In genomic region chr4:88177981-88178632, GRCh38 we compare ENCODE assay signal across 9 cellular contexts. TPM values are rescaled to one million over a fixed set of nuclear protein-coding genes. Genes with fewer than 3 reads are reported as not detected.
DNase-seq lines count a peak whose midpoint lies in the region; ATAC-seq and TF ChIP-seq lines count a peak whose summit lies in the region.
"Had no signal": no experiment of that assay in that cellular context is flagged by ENCODE, and none has a peak within 500 bp of the region (broad histone marks: within the 10 kb centered on the region; RNA-seq: fewer than 3 reads in every experiment).

No MANE protein-coding gene starts in this region.

- H3K4me3 Mint-ChIP-seq in GM23338, result no peak overlapping the region
- no peak overlapping the region for H3K4me3 Mint-ChIP-seq in endothelial cell (ENCODE audit: unreplicated experiment)
- H3K4me3 Mint-ChIP-seq: nephron had no signal

- peak; percentile 93 for DNase-seq in GM23338 (ENCODE audit: low spot score)
- DNase-seq in OCI-M1 (lab: John Stamatoyannopoulos, UW), result peak; percentile 91
- DNase-seq in fibroblast of peridontal ligament (ENCODE audit: extremely low read depth), result peak; percentile 78
- peak; percentile 4 for DNase-seq in pulmonary artery endothelial cell (ENCODE audit: low read depth, low spot score)
- no peak for DNase-seq in sigmoid colon
- DNase-seq in endothelial cell (ENCODE audit: low spot score), result no peak
- DNase-seq in COR-L47 (lab: John Stamatoyannopoulos, UW), result no peak

- no peak for TF ChIP-seq POLR2A in sigmoid colon (IDR thresholded peaks at IDR 0.05)

- ATAC-seq in GM23338 (peak; percentile 98), HG03135 (IDR thresholded peaks at IDR 0.05; ENCODE audit: unreplicated experiment) (no peak)

- no peak for TF ChIP-seq EP300 in sigmoid colon (IDR thresholded peaks at IDR 0.05)

- H3K4me1 ChIP-seq in GM23338 (ENCODE audit: insufficient read depth) (peaks cover 14% of the 10 kb centered on the region), sigmoid colon (peaks cover 0 to 6% (median 0%) of the 10 kb centered on the region in 4 donors)

- H3K27me3 ChIP-seq in GM23338 (ENCODE audit: insufficient read depth) (no peaks in the 10 kb centered on the region), sigmoid colon (no peaks in the 10 kb centered on the region)

- no peaks in the 10 kb centered on the region for H3K79me2 ChIP-seq in GM23338 (replicated peaks; ENCODE audit: insufficient read depth)

- H3K4me1 Mint-ChIP-seq in GM23338, result peaks cover 18% of the 10 kb centered on the region
- peaks cover 2% of the 10 kb centered on the region for H3K4me1 Mint-ChIP-seq in endothelial cell (ENCODE audit: unreplicated experiment)
- H3K4me1 Mint-ChIP-seq: nephron had no signal

- H3K4me3 ChIP-seq in GM23338 (no peak overlapping the region), sigmoid colon (no peak overlapping the region)

- WGBS in sigmoid colon, 2 donors, result 59 to 68% methylated on average over 4 of the region's 4 CpGs

- no peaks in the 10 kb centered on the region for H3K9me3 Mint-ChIP-seq in GM23338
- H3K9me3 Mint-ChIP-seq in endothelial cell (ENCODE audit: unreplicated experiment), result no peaks in the 10 kb centered on the region

- H3K36me3 ChIP-seq in GM23338 (ENCODE audit: insufficient read depth), result no peaks in the 10 kb centered on the region
- H3K36me3 ChIP-seq in sigmoid colon, result no peaks in the 10 kb centered on the region

- peak overlapping the region; percentile 96 for H2AFZ ChIP-seq in GM23338

- intact Hi-C loops in sigmoid colon (cut with DNase I), result no loop called here

- peaks cover 0 to 6% (median under 1%) of the 10 kb centered on the region in 4 donors for H3K9me3 ChIP-seq in sigmoid colon

- no peaks in the 10 kb centered on the region for H3F3A ChIP-seq in GM23338 (replicated peaks; ENCODE audit: low read depth)

- H3K27ac Mint-ChIP-seq in GM23338 (peak overlapping the region; percentile 92), endothelial cell (ENCODE audit: unreplicated experiment) (no peak overlapping the region)
- H3K27ac Mint-ChIP-seq: nephron had no signal

- peaks cover 4% of the 10 kb centered on the region for H3K27me3 Mint-ChIP-seq in GM23338 (ENCODE audit: insufficient read depth, low read depth, poor library complexity)
- no peaks in the 10 kb centered on the region for H3K27me3 Mint-ChIP-seq in endothelial cell (ENCODE audit: unreplicated experiment)

- H3K9me2 ChIP-seq in GM23338 (ENCODE audit: insufficient read depth), result 0 out of 2 replicates have a peak, but pooled peaks cover 4% of the 10 kb centered on the region

- peak overlapping the region; percentile 58 for H3K4me2 ChIP-seq in GM23338

- peaks cover 4% of the 10 kb centered on the region; the same call in 1 of the 3 replicates for H3K36me3 Mint-ChIP-seq in GM23338 (ENCODE audit: low read depth)
- H3K36me3 Mint-ChIP-seq in endothelial cell (ENCODE audit: low read depth, unreplicated experiment), result no peaks in the 10 kb centered on the region

- H4K20me1 ChIP-seq in GM23338 (replicated peaks; ENCODE audit: insufficient read depth), result no peaks in the 10 kb centered on the region

- TF ChIP-seq CTCF in GM23338 (conservative IDR thresholded peaks at IDR 0.05; ENCODE audit: low read depth in 2 of 2) (no peak), sigmoid colon (IDR thresholded peaks at IDR 0.05) (no peak), endothelial cell (IDR thresholded peaks at IDR 0.05; ENCODE audit: unreplicated experiment) (no peak)

- H3K27ac ChIP-seq in GM23338 (ENCODE audit: low read depth), result peak overlapping the region; percentile 48
- no peak overlapping the region for H3K27ac ChIP-seq in sigmoid colon

TF ChIP-seq in GM23338, 12 proteins besides CTCF, POLR2A, EP300 and RAD21 (continues in another document):
- no peak for TF ChIP-seq NANOG (IDR thresholded peaks at IDR 0.05; ENCODE audit: borderline replicate concordance)
- peak; percentile 39; the same call in 1 of the 2 replicates for TF ChIP-seq POLR2AphosphoS5 (IDR thresholded peaks at IDR 0.05; ENCODE audit: low read depth)
- TF ChIP-seq EZH2 (IDR thresholded peaks at IDR 0.05; ENCODE audit: low read depth, unreplicated experiment), result no peak
- TF ChIP-seq, protein P1, sequence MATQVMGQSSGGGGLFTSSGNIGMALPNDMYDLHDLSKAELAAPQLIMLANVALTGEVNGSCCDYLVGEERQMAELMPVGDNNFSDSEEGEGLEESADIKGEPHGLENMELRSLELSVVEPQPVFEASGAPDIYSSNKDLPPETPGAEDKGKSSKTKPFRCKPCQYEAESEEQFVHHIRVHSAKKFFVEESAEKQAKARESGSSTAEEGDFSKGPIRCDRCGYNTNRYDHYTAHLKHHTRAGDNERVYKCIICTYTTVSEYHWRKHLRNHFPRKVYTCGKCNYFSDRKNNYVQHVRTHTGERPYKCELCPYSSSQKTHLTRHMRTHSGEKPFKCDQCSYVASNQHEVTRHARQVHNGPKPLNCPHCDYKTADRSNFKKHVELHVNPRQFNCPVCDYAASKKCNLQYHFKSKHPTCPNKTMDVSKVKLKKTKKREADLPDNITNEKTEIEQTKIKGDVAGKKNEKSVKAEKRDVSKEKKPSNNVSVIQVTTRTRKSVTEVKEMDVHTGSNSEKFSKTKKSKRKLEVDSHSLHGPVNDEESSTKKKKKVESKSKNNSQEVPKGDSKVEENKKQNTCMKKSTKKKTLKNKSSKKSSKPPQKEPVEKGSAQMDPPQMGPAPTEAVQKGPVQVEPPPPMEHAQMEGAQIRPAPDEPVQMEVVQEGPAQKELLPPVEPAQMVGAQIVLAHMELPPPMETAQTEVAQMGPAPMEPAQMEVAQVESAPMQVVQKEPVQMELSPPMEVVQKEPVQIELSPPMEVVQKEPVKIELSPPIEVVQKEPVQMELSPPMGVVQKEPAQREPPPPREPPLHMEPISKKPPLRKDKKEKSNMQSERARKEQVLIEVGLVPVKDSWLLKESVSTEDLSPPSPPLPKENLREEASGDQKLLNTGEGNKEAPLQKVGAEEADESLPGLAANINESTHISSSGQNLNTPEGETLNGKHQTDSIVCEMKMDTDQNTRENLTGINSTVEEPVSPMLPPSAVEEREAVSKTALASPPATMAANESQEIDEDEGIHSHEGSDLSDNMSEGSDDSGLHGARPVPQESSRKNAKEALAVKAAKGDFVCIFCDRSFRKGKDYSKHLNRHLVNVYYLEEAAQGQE (IDR thresholded peaks at IDR 0.05; ENCODE audit: unreplicated experiment), result no peak
- no peak for TF ChIP-seq ETS1 (IDR thresholded peaks at IDR 0.05)
- TF ChIP-seq JUNB (IDR thresholded peaks at IDR 0.05; ENCODE audit: unreplicated experiment), result no peak
- peak; percentile 63; the same call in 1 of the 2 replicates for TF ChIP-seq ZNF114 (CRISPR knock-in tag; IDR thresholded peaks at IDR 0.05)
- TF ChIP-seq ZNF331 (CRISPR knock-in tag; IDR thresholded peaks at IDR 0.05; ENCODE audit: low read depth), result no peak

RNA-seq across cellular contexts. Expression of gene ABCG2, which starts 19.7 kb away (rescaled TPM):
- 6.1 and 10.6 TPM in 2 replicates for total RNA-seq in GM23338 (2014; rRNA removed; shearing (Covaris generic))
- 1.5 and 2.2 TPM in 2 replicates for polyA plus RNA-seq in GM23338 (2016; fragmentation: Nextera tagmentation; extraction: Ambion mirVana)
- 4.5 and 11.9 TPM in 2 replicates for total RNA-seq in pulmonary artery endothelial cell
- 1 to 10 TPM; 1.1 to 2.9 (median 2.0) TPM for total RNA-seq in sigmoid colon
- 10 to 100 TPM; 13.2 to 36.5 (median 15.7) TPM for polyA plus RNA-seq in sigmoid colon
- total RNA-seq in endothelial cell (ENCODE audit: unreplicated experiment), result 37.0 TPM

Comparison
In these comparisons a context has a peak if more than half of its experiments do, and no peak if none do; other contexts are left out.
1. DNase-seq: peak in GM23338 (single experiment), OCI-M1 (single experiment), fibroblast of peridontal ligament (single experiment) and pulmonary artery endothelial cell (single experiment); none in sigmoid colon (single experiment), endothelial cell (single experiment) and COR-L47 (single experiment).